Comparison of ENCODE assay signal across 32 cellular contexts in genomic region chr7:79211724-79212123, GRCh38.
DNase-seq lines count a peak whose midpoint lies in the region; TF ChIP-seq lines count a peak whose summit lies in the region.
"Had no signal": no experiment of that assay in that cellular context is flagged by ENCODE, and none has a peak within 500 bp of the region (broad histone marks: within the 10 kb centered on the region; RNA-seq: fewer than 3 reads in every experiment).

No MANE protein-coding gene starts in this region.

- no peaks in the 10 kb centered on the region for H3K36me3 Mint-ChIP-seq in endodermal cell (ENCODE audit: low read depth)
- H3K36me3 Mint-ChIP-seq: activated naive CD4-positive, alpha-beta T cell treated with anti-CD3 and anti-CD28 coated beads, Interleukin-2, amount 50 U/mL, for 72 hours; CD4-positive, alpha-beta memory T cell; mesothelial cell of epicardium had no signal

- H3K4me1 Mint-ChIP-seq in endodermal cell, result peaks cover 8% of the 10 kb centered on the region
- H3K4me1 Mint-ChIP-seq: CD4-positive, alpha-beta memory T cell had no signal

- peak; percentile 1 for DNase-seq in ELR (ENCODE audit: low read depth)
- DNase-seq in NCI-H226, result peak; percentile 13
- DNase-seq in epithelial cell of esophagus (ENCODE audit: low read depth), result peak; percentile 74
- DNase-seq in endodermal cell, result no peak
- DNase-seq in DMS114 treated with DMSO at 0.1 percent for 48 hours (lab: John Stamatoyannopoulos, UW; ENCODE audit: unreplicated experiment), result no peak
- DNase-seq in T-helper 2 cell, result no peak
- DNase-seq: activated CD4-positive, alpha-beta T cell treated with anti-CD3 and anti-CD28 coated beads for 48 hours; activated CD8-positive, alpha-beta memory T cell treated with anti-CD3 and anti-CD28 coated beads for 24 hours; activated effector memory CD4-positive, alpha-beta T cell treated with Interleukin-2 at 50 U/mL for 16 hours; activated T-cell treated with anti-CD3 and anti-CD28 coated beads for 4 hours; anterior cingulate cortex; CD4-positive, alpha-beta memory T cell; EL; KG1; left colon; NCI-H1436 treated with DMSO at 0.1 percent for 48 hours; NCI-H2107; NCI-H446 treated with DMSO at 0.1 percent for 48 hours; NCI-H82; posterior cingulate gyrus; stimulated activated CD8-positive, alpha-beta memory T cell treated with anti-CD3 and anti-CD28 coated beads, Interleukin-4, amount 100 ng/mL, for 48 hours; testis; WERI-Rb-1 had no signal

- H3K9me3 Mint-ChIP-seq in endodermal cell, result no peaks in the 10 kb centered on the region
- H3K9me3 Mint-ChIP-seq: mesothelial cell of epicardium had no signal

- H3K27me3 ChIP-seq in liver (ENCODE audit: control insufficient read depth in 4 of 4, insufficient read depth in 4 of 4, low read length in 3 of 4), result no peaks in the 10 kb centered on the region
- H3K27me3 ChIP-seq in endodermal cell (ENCODE audit: control insufficient read depth, insufficient read depth, low read length, poor library complexity, severe bottlenecking), result no peaks in the 10 kb centered on the region
- H3K27me3 ChIP-seq: esophagus muscularis mucosa, gastroesophageal sphincter, hepatocyte, neutrophil, SJSA1, testis had no signal

- H3K4me3 ChIP-seq in epithelial cell of esophagus (ENCODE audit: low read length) (no peak overlapping the region), liver (ENCODE audit: low read depth in 1 of 3, low read length in 3 of 3) (no peak overlapping the region), endodermal cell (ENCODE audit: low read length) (no peak overlapping the region)
- H3K4me3 ChIP-seq: esophagus muscularis mucosa, gastroesophageal sphincter, hepatocyte, SJSA1, testis had no signal

- no peak overlapping the region for H3K4me3 Mint-ChIP-seq in endodermal cell
- H3K4me3 Mint-ChIP-seq: CD4-positive, alpha-beta memory T cell; mesothelial cell of epicardium; stimulated activated naive CD8-positive, alpha-beta T cell treated with anti-CD3 and anti-CD28 coated beads, Interleukin-15, Interleukin-2, amounts not matched to agents 100 ng/mL and 50 ng/mL, for 24 hours had no signal

- no peaks in the 10 kb centered on the region for H3K36me3 ChIP-seq in liver (ENCODE audit: control insufficient read depth in 4 of 4, insufficient read depth in 3 of 4, low read depth in 1 of 4, low read length in 3 of 4)
- no peaks in the 10 kb centered on the region for H3K36me3 ChIP-seq in endodermal cell (ENCODE audit: control insufficient read depth, insufficient read depth, low read length)
- H3K36me3 ChIP-seq: esophagus muscularis mucosa, gastroesophageal sphincter, neutrophil, SJSA1, WERI-Rb-1 had no signal

- H3K9me3 ChIP-seq in liver (ENCODE audit: control insufficient read depth in 4 of 4, low read length in 3 of 4) (no peaks in the 10 kb centered on the region), endodermal cell (ENCODE audit: control insufficient read depth, low read length) (no peaks in the 10 kb centered on the region)
- H3K9me3 ChIP-seq: esophagus muscularis mucosa, gastroesophageal sphincter, neutrophil, SJSA1, testis had no signal

- no peaks in the 10 kb centered on the region for H3K27me3 Mint-ChIP-seq in endodermal cell (ENCODE audit: insufficient read depth)
- H3K27me3 Mint-ChIP-seq: CD4-positive, alpha-beta memory T cell; stimulated activated naive CD8-positive, alpha-beta T cell treated with anti-CD3 and anti-CD28 coated beads, Interleukin-15, Interleukin-2, amounts not matched to agents 100 ng/mL and 50 ng/mL, for 24 hours had no signal

- H3K27ac ChIP-seq in liver (ENCODE audit: low read depth in 1 of 2, low read length in 2 of 2) (peak overlapping the region; percentile 3 to 38), endodermal cell (ENCODE audit: low read depth, low read length) (no peak overlapping the region)
- H3K27ac ChIP-seq: esophagus muscularis mucosa, gastroesophageal sphincter, hepatocyte, neutrophil, SJSA1, testis, WERI-Rb-1 had no signal

- H3K27ac Mint-ChIP-seq in endodermal cell, result no peak overlapping the region
- H3K27ac Mint-ChIP-seq: activated naive CD4-positive, alpha-beta T cell treated with anti-CD3 and anti-CD28 coated beads, Interleukin-2, amount 50 U/mL, for 72 hours; CD4-positive, alpha-beta memory T cell; mesothelial cell of epicardium; stimulated activated naive CD8-positive, alpha-beta T cell treated with anti-CD3 and anti-CD28 coated beads, Interleukin-15, Interleukin-2, amounts not matched to agents 100 ng/mL and 50 ng/mL, for 24 hours had no signal

- peak in 1 of 2 donors; percentile 15 for TF ChIP-seq RAD21 in liver (IDR thresholded peaks at IDR 0.05)

- H3K9ac ChIP-seq in liver (ENCODE audit: low read depth in 1 of 2, low read length in 2 of 2) (no peak overlapping the region), endodermal cell (ENCODE audit: extremely low read depth, low read length, poor library complexity, severe bottlenecking) (no peak overlapping the region)

- TF ChIP-seq CTCF in epithelial cell of esophagus (IDR thresholded peaks at IDR 0.05; ENCODE audit: insufficient read depth, low read depth, low read length, missing control alignments) (no peak), liver (IDR thresholded peaks at IDR 0.05; ENCODE audit: low read depth, low read length, missing input control) (no peak), endodermal cell (conservative IDR thresholded peaks at IDR 0.05) (no peak)

- H3K4me1 ChIP-seq in liver (ENCODE audit: control insufficient read depth in 4 of 4, insufficient read depth in 4 of 4, low read length in 3 of 4) (peaks cover 2 to 9% (median 5%) of the 10 kb centered on the region in 4 donors), endodermal cell (ENCODE audit: control insufficient read depth, insufficient read depth, low read length) (no peaks in the 10 kb centered on the region)
- H3K4me1 ChIP-seq: esophagus muscularis mucosa, gastroesophageal sphincter, SJSA1, testis had no signal

- 37% methylated on average over 2 of the region's 2 CpGs for WGBS in liver
- 97 to 100% methylated on average over 2 of the region's 2 CpGs for WGBS in endodermal cell (ENCODE audit: insufficient coverage in 1 of 2, insufficient read length in 1 of 2), 2 experiments

TF ChIP-seq in liver, 16 proteins besides CTCF, POLR2A, EP300 and RAD21 (continues in another document):
- TF ChIP-seq NR2F2 (IDR thresholded peaks at IDR 0.05) (no peak), ATF3 (IDR thresholded peaks at IDR 0.05) (no peak), REST (IDR thresholded peaks at IDR 0.05) (no peak), RXRA (IDR thresholded peaks at IDR 0.05) (peak; percentile 54 to 68), FOXA2 (IDR thresholded peaks at IDR 0.05) (peak; percentile 19), TAF1 (conservative IDR thresholded peaks at IDR 0.05) (no peak), ZBTB33 (IDR thresholded peaks at IDR 0.05) (peak; percentile 46), HNF4G (IDR thresholded peaks at IDR 0.05) (peak; percentile 44), YY1 (IDR thresholded peaks at IDR 0.05) (peak; percentile 70), SP1 (IDR thresholded peaks at IDR 0.05) (peak; percentile 68), JUND (IDR thresholded peaks at IDR 0.05) (peak; percentile 73 to 74), HNF4A (conservative IDR thresholded peaks at IDR 0.05) (peak; percentile 81 to 84), MAX (IDR thresholded peaks at IDR 0.05) (peak; percentile 42), FOXA1 (IDR thresholded peaks at IDR 0.05) (peak; percentile 33)

Comparison
In these comparisons a context has a peak if more than half of its experiments do, and no peak if none do; other contexts are left out.
1. DNase-seq: peak in ELR (single experiment), NCI-H226 (single experiment) and epithelial cell of esophagus (single experiment); none in endodermal cell (single experiment), DMS114 treated with DMSO at 0.1 percent for 48 hours (single experiment) and T-helper 2 cell (0 of 5).